In genomic region chr22:46581580-46582244, GRCh38 we compare ENCODE assay signal across 1 cellular context.
TF ChIP-seq lines count a peak whose summit lies in the region.

No MANE protein-coding gene starts in this region.

TF ChIP-seq in HEK293, 187 proteins besides CTCF, POLR2A, EP300 and RAD21 (continued from another document):
- TF ChIP-seq TSHZ1 (tag by site-specific recombination; IDR thresholded peaks at IDR 0.05; ENCODE audit: borderline replicate concordance), result no peak
- no peak for TF ChIP-seq SCRT1 (tag by site-specific recombination; IDR thresholded peaks at IDR 0.05; ENCODE audit: borderline replicate concordance)
- no peak for TF ChIP-seq ZNF214 (tag by site-specific recombination; IDR thresholded peaks at IDR 0.05; ENCODE audit: borderline replicate concordance)
- TF ChIP-seq EGR2 (tag by site-specific recombination; IDR thresholded peaks at IDR 0.05; ENCODE audit: low read depth), result peak; percentile 48
- no peak for TF ChIP-seq ZNF362 (tag by site-specific recombination; IDR thresholded peaks at IDR 0.05)
- no peak for TF ChIP-seq ZNF433 (tag by site-specific recombination; IDR thresholded peaks at IDR 0.05; ENCODE audit: low read depth)
- peak; percentile 57 for TF ChIP-seq ZFHX2 (tag by site-specific recombination; conservative IDR thresholded peaks at IDR 0.05)
- no peak for TF ChIP-seq ZBTB1 (tag by site-specific recombination; IDR thresholded peaks at IDR 0.05)
- TF ChIP-seq ZNF473 (tag by site-specific recombination; IDR thresholded peaks at IDR 0.05), result no peak
- TF ChIP-seq WT1 (tag by site-specific recombination; IDR thresholded peaks at IDR 0.05), result no peak
- TF ChIP-seq ZNF266 (tag by site-specific recombination; IDR thresholded peaks at IDR 0.05; ENCODE audit: low read depth), result no peak
